8 cellular contexts compared by ENCODE assay signal in genomic region chr4:48779095-48779997, GRCh38. TPM values are rescaled to one million over a fixed set of nuclear protein-coding genes. Genes with fewer than 3 reads are reported as not detected.
DNase-seq lines count a peak whose midpoint lies in the region; ATAC-seq, FAIRE-seq and TF ChIP-seq lines count a peak whose summit lies in the region.

No MANE protein-coding gene starts in this region.

- CTCF ChIA-PET in CD8-positive, alpha-beta memory T cell (lab: Charles Lee) = interaction anchor here (0.9 to 2.3 kb wide), 8 partner anchors 10 to 202 kb away, joined by 3 to 8 read pairs (median 4); partner anchors contain the start of gene OCIAD1
- CTCF ChIA-PET in RWPE1 (lab: Yijun Ruan, JAX) = interaction anchor here (0.7 to 1.9 kb wide), 2 partner anchors 161 to 202 kb away, joined by 3 to 7 read pairs; no protein-coding TSS in a partner anchor

- no peaks in the 10 kb centered on the region for H3K36me3 ChIP-seq in CD8-positive, alpha-beta memory T cell (ENCODE audit: insufficient read depth, low read length)
- no peaks in the 10 kb centered on the region for H3K36me3 ChIP-seq in thoracic aorta

- peak; percentile 17; the same call in 1 of the 2 replicates for TF ChIP-seq CTCF in RWPE1 (conservative IDR thresholded peaks at IDR 0.05; ENCODE audit: low read depth)
- no peak for TF ChIP-seq CTCF in omental fat pad (IDR thresholded peaks at IDR 0.05)
- TF ChIP-seq CTCF in thoracic aorta (IDR thresholded peaks at IDR 0.05) = no peak

- peak; percentile 53 for FAIRE-seq in GM19239 (lab: Jason Lieb, UNC)

- peak; percentile 35 for ATAC-seq in HG03439 (IDR thresholded peaks at IDR 0.05; ENCODE audit: unreplicated experiment)
- ATAC-seq in omental fat pad (ENCODE audit: low FRiP score) = peak; percentile 35
- ATAC-seq in thoracic aorta (ENCODE audit: insufficient number of reproducible peaks, low FRiP score, low read depth) = peak; percentile 17

- peaks cover 42 to 57% (median 53%) of the 10 kb centered on the region in 3 donors for H3K4me1 Mint-ChIP-seq in CD8-positive, alpha-beta memory T cell

- DNase-seq in CD8-positive, alpha-beta memory T cell = peak; percentile 63 to 81 (median 75)
- DNase-seq in GM19239 (ENCODE audit: insufficient read length, low spot score) = peak; percentile 31
- DNase-seq in RWPE1 (ENCODE audit: low spot score) = peak; percentile 58
- peak; percentile 69 for DNase-seq in activated naive CD4-positive, alpha-beta T cell treated with anti-CD3 and anti-CD28 coated beads, Interleukin-2, amount 50 U/mL, for 16 hours
- peak; percentile 71 for DNase-seq in glomerular visceral epithelial cell (ENCODE audit: extremely low spot score)
- DNase-seq in omental fat pad (ENCODE audit: low spot score) = no peak
- DNase-seq in thoracic aorta (ENCODE audit: low spot score) = no peak

- peaks cover 0 to 14% (median 0%) of the 10 kb centered on the region in 3 donors for H3K36me3 Mint-ChIP-seq in CD8-positive, alpha-beta memory T cell

- H3K27ac ChIP-seq in CD8-positive, alpha-beta memory T cell (ENCODE audit: low read depth, low read length) = peak overlapping the region; percentile 82
- H3K27ac ChIP-seq in RWPE1 (peak overlapping the region; percentile 99), thoracic aorta (peak overlapping the region; percentile 94 to 95)

- H3K9me3 Mint-ChIP-seq in CD8-positive, alpha-beta memory T cell = no peaks in the 10 kb centered on the region

- peaks cover 50% of the 10 kb centered on the region for H3K4me1 ChIP-seq in CD8-positive, alpha-beta memory T cell (ENCODE audit: insufficient read depth, low read length)
- peaks cover 23 to 48% of the 10 kb centered on the region in 2 donors for H3K4me1 ChIP-seq in thoracic aorta (ENCODE audit: control insufficient read depth in 1 of 2, low read depth in 2 of 2)

- peak overlapping the region; percentile 91 for H3K4me3 ChIP-seq in CD8-positive, alpha-beta memory T cell (ENCODE audit: low read length)
- peak overlapping the region; percentile 84 for H3K4me3 ChIP-seq in thoracic aorta

- POLR2A ChIA-PET in CD8-positive, alpha-beta memory T cell (lab: Charles Lee) = interaction anchor here (0.6 to 2.3 kb wide), 6 partner anchors 10 to 127 kb away, joined by 3 to 11 read pairs (median 4); partner anchors contain the start of genes OCIAD1 and OCIAD2
- POLR2A ChIA-PET in RWPE1 (lab: Yijun Ruan, JAX; ENCODE audit: low non-redundant PET) = no interaction called here

- H3K27me3 Mint-ChIP-seq in CD8-positive, alpha-beta memory T cell = no peaks in the 10 kb centered on the region

- H3K27ac Mint-ChIP-seq in CD8-positive, alpha-beta memory T cell = peak overlapping the region; percentile 76 to 97 (median 90)

- peak overlapping the region; percentile 89 to 99 (median 91) for H3K4me3 Mint-ChIP-seq in CD8-positive, alpha-beta memory T cell

- H3K27me3 ChIP-seq in CD8-positive, alpha-beta memory T cell (ENCODE audit: insufficient read depth, low read length, poor library complexity, severe bottlenecking) = no peaks in the 10 kb centered on the region
- H3K27me3 ChIP-seq in thoracic aorta (replicated peaks; ENCODE audit: insufficient read depth) = no peaks in the 10 kb centered on the region

- no peaks in the 10 kb centered on the region for H3K9me3 ChIP-seq in CD8-positive, alpha-beta memory T cell (ENCODE audit: low read length)
- H3K9me3 ChIP-seq in thoracic aorta = no peaks in the 10 kb centered on the region

RNA-seq across cellular contexts. Expression of gene FRYL, which starts 0.7 kb away (rescaled TPM):
- 10 to 100 TPM; 69.3 to 70.3 TPM for total RNA-seq in CD8-positive, alpha-beta memory T cell
- polyA plus RNA-seq in CD8-positive, alpha-beta memory T cell = 34.9 TPM
- total RNA-seq in omental fat pad (100 to 1,000 TPM in 1 of 4 donors, 10 to 100 TPM in 3; 45.2 to 143 (median 48.7) TPM), thoracic aorta (100 to 1,000 TPM; 108 to 155 TPM)

RNA-seq across cellular contexts. Expression of gene OCIAD1, which starts 51.5 kb away (rescaled TPM):
- 100 to 1,000 TPM; 114 to 115 TPM for total RNA-seq in CD8-positive, alpha-beta memory T cell
- 151 TPM for polyA plus RNA-seq in CD8-positive, alpha-beta memory T cell
- 100 to 1,000 TPM in 1 of 4 donors, 10 to 100 TPM in 3; 67.9 to 111 (median 88.8) TPM for total RNA-seq in omental fat pad
- total RNA-seq in thoracic aorta = 100 to 1,000 TPM in 1 of 2 donors, 10 to 100 TPM in 1; 81.2 to 120 TPM

Comparison
In these comparisons a context has a peak if more than half of its experiments do, and no peak if none do; other contexts are left out.
1. DNase-seq: peak in CD8-positive, alpha-beta memory T cell (5 of 5), GM19239 (single experiment), RWPE1 (single experiment), activated naive CD4-positive, alpha-beta T cell treated with anti-CD3 and anti-CD28 coated beads, Interleukin-2, amount 50 U/mL, for 16 hours (single experiment) and glomerular visceral epithelial cell (single experiment); none in omental fat pad (single experiment) and thoracic aorta (single experiment).
2. Peak in every context shown above with its lines, with median percentiles within 50 percentile points of each other: H3K27ac ChIP-seq and ATAC-seq.